1 cellular context compared by ENCODE assay signal in genomic region chr16:20916927-20917326, GRCh38.
TF ChIP-seq lines count a peak whose summit lies in the region.

No MANE protein-coding gene starts in this region.

TF ChIP-seq in GM23338, 12 proteins besides CTCF, POLR2A, EP300 and RAD21:
- TF ChIP-seq ZNF114 (CRISPR knock-in tag; IDR thresholded peaks at IDR 0.05) (no peak), ZNF331 (CRISPR knock-in tag; IDR thresholded peaks at IDR 0.05; ENCODE audit: low read depth) (no peak), POLR2AphosphoS5 (IDR thresholded peaks at IDR 0.05; ENCODE audit: low read depth) (no peak), CREB1 (CRISPR knock-in tag; IDR thresholded peaks at IDR 0.05; ENCODE audit: low read depth) (no peak), EZH2 (IDR thresholded peaks at IDR 0.05; ENCODE audit: low read depth, unreplicated experiment) (no peak), EZH2phosphoT487 (IDR thresholded peaks at IDR 0.05; ENCODE audit: unreplicated experiment) (no peak), JUNB (IDR thresholded peaks at IDR 0.05; ENCODE audit: unreplicated experiment) (no peak), ETS1 (IDR thresholded peaks at IDR 0.05) (no peak)
TF ChIP-seq in GM23338: peak in this region for 0.
